8 cellular contexts compared by ENCODE assay signal in the genomic region with DNA sequence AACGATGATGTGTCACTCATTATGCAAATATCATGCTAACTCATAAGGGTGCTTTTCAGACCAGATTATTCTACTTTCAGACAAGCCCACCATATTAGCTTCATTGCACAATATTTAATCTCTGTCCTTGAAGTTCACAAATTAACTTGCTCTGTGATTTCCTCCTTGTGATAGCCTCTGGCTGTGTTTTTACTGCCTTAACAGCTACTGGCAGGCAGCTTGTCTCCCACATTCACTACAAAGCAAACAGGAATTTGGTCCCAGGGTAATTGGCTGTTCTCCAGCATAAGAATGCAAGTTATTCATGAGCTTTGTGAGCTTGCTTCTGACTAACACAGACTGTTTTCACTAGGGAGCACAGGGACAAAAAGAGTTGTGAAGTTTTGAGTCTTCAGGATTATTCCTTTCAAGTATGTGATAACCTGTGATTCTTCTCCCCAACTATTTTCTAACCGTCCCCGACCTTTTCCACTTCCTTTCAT.
DNase-seq lines count a peak whose midpoint lies in the region; ATAC-seq and TF ChIP-seq lines count a peak whose summit lies in the region.

No MANE protein-coding gene starts in this region.

- H3K27ac ChIP-seq in psoas muscle: no peak overlapping the region

- H3K27me3 ChIP-seq in psoas muscle (ENCODE audit: insufficient read depth in 3 of 3, low read length in 2 of 3): no peaks in the 10 kb centered on the region

- in situ Hi-C loops in astrocyte of the spinal cord (cut with HindIII; ENCODE audit: low sequenced_read_pairs): no loop called here

- H3K4me3 ChIP-seq in astrocyte of the spinal cord (ENCODE audit: low read depth, low read length): no peak overlapping the region
- no peak overlapping the region for H3K4me3 ChIP-seq in psoas muscle

- peaks cover 6% of the 10 kb centered on the region for H3K9me3 ChIP-seq in psoas muscle

- no peaks in the 10 kb centered on the region for H3K4me1 ChIP-seq in psoas muscle

- intact Hi-C loops in psoas muscle (cut with DNase I): no loop called here

- peak; percentile 85 for DNase-seq in NCI-H1105 treated with DMSO at 0.1 percent for 48 hours (lab: John Stamatoyannopoulos, UW)
- peak; percentile 98 for DNase-seq in astrocyte of the spinal cord (ENCODE audit: low read depth, low spot score)
- DNase-seq in iPS DF 4.7 (ENCODE audit: extremely low read depth, low spot score): peak; percentile 96
- DNase-seq in smooth muscle cell of the brain vasculature (ENCODE audit: low read depth, low spot score): peak; percentile 82
- no peak for DNase-seq in psoas muscle

- whole genome bisulfite sequencing in psoas muscle, 3 donors: 6 to 9% (median 7%) methylated on average over 3 of the region's 3 CpGs

- peak; percentile 53 for ATAC-seq in GM19324 (IDR thresholded peaks at IDR 0.05; ENCODE audit: low FRiP score, unreplicated experiment)
- no peak for ATAC-seq in psoas muscle
- ATAC-seq in GM18861 (IDR thresholded peaks at IDR 0.05; ENCODE audit: unreplicated experiment): no peak
- ATAC-seq in HG03045 (IDR thresholded peaks at IDR 0.05; ENCODE audit: unreplicated experiment): no peak

- H3K36me3 ChIP-seq in psoas muscle (ENCODE audit: insufficient read depth in 1 of 2, low read depth in 1 of 2): no peaks in the 10 kb centered on the region

- TF ChIP-seq CTCF in astrocyte of the spinal cord (IDR thresholded peaks at IDR 0.05; ENCODE audit: low read depth, low read length): no peak
- TF ChIP-seq CTCF in psoas muscle (IDR thresholded peaks at IDR 0.05): no peak

Comparison
In these comparisons a context has a peak if more than half of its experiments do, and no peak if none do; other contexts are left out.
1. DNase-seq: peak in NCI-H1105 treated with DMSO at 0.1 percent for 48 hours (single experiment), astrocyte of the spinal cord (single experiment), iPS DF 4.7 (single experiment) and smooth muscle cell of the brain vasculature (single experiment); none in psoas muscle (0 of 2).